In genomic region chr1:155158991-155159390, GRCh38 we compare ENCODE assay signal across 28 cellular contexts. TPM values are rescaled to one million over a fixed set of nuclear protein-coding genes. Genes with fewer than 3 reads are reported as not detected.
"Had no signal": no experiment of that assay in that cellular context is flagged by ENCODE, and none has a peak within 500 bp of the region (broad histone marks: within the 10 kb centered on the region; RNA-seq: fewer than 3 reads in every experiment).

No MANE protein-coding gene starts in this region.

- H3K9me3 Mint-ChIP-seq: activated naive CD4-positive, alpha-beta T cell treated with anti-CD3 and anti-CD28 coated beads, Interleukin-2, amount 50 U/mL, for 72 hours; activated naive CD8-positive, alpha-beta T cell treated with anti-CD3 and anti-CD28 coated beads, Interleukin-2, amount 50 U/mL, for 24 hours; activated T-cell treated with anti-CD3 and anti-CD28 coated beads, Interleukin-2, amount 50 U/mL, for 24 hours; activated T-helper 1 cell treated with anti-CD3 and anti-CD28 coated beads, Interleukin-12 subunit alpha, Interleukin-12 subunit beta, Interleukin-2, Interleukin-4 antibody, amounts not matched to agents 30 ng/mL and 10 ng/mL and 1 ng/mL, durations not matched to agents 14 hours and 24 hours and 36 hours; central memory CD8-positive, alpha-beta T cell had no signal

- H3K27ac ChIP-seq: Peyer's patch, SJSA1 had no signal

- H3K4me3 Mint-ChIP-seq: activated CD8-positive, alpha-beta memory T cell treated with anti-CD3 and anti-CD28 coated beads, Interleukin-2, amount 10 ng/mL, durations not matched to agents 7 days and 5 days; activated naive CD8-positive, alpha-beta T cell treated with anti-CD3 and anti-CD28 coated beads, Interleukin-2, amount 50 U/mL, for 24 hours; activated T-cell treated with anti-CD3 and anti-CD28 coated beads, Interleukin-2, amount 50 U/mL, for 24 hours; activated T-helper 1 cell treated with anti-CD3 and anti-CD28 coated beads, Interleukin-12 subunit alpha, Interleukin-12 subunit beta, Interleukin-2, Interleukin-4 antibody, amounts not matched to agents 30 ng/mL and 10 ng/mL and 1 ng/mL, durations not matched to agents 14 hours and 24 hours and 36 hours; brain; central memory CD8-positive, alpha-beta T cell; WTC11 had no signal

- H3K36me3 ChIP-seq: Peyer's patch, SJSA1 had no signal

- H3K27ac Mint-ChIP-seq: activated CD8-positive, alpha-beta memory T cell treated with anti-CD3 and anti-CD28 coated beads, Interleukin-2, amount 10 ng/mL, durations not matched to agents 7 days and 5 days; activated naive CD8-positive, alpha-beta T cell treated with anti-CD3 and anti-CD28 coated beads, Interleukin-2, amount 50 U/mL, for 24 hours; activated T-cell treated with anti-CD3 and anti-CD28 coated beads, Interleukin-2, amount 50 U/mL, for 24 hours; activated T-helper 1 cell treated with anti-CD3 and anti-CD28 coated beads, Interleukin-12 subunit alpha, Interleukin-12 subunit beta, Interleukin-2, Interleukin-4 antibody, amounts not matched to agents 30 ng/mL and 10 ng/mL and 1 ng/mL, durations not matched to agents 14 hours and 24 hours and 36 hours; brain; WTC11 had no signal

- H3K4me1 Mint-ChIP-seq: activated CD8-positive, alpha-beta memory T cell treated with anti-CD3 and anti-CD28 coated beads, Interleukin-2, amount 10 ng/mL, durations not matched to agents 7 days and 5 days; activated naive CD8-positive, alpha-beta T cell treated with anti-CD3 and anti-CD28 coated beads, Interleukin-2, amount 50 U/mL, for 24 hours; brain; central memory CD8-positive, alpha-beta T cell; WTC11 had no signal

- H3K27me3 ChIP-seq: Peyer's patch had no signal

- H3K27me3 Mint-ChIP-seq: activated naive CD8-positive, alpha-beta T cell treated with anti-CD3 and anti-CD28 coated beads, Interleukin-2, amount 50 U/mL, for 24 hours; activated T-cell treated with anti-CD3 and anti-CD28 coated beads, Interleukin-2, amount 50 U/mL, for 24 hours had no signal

- FAIRE-seq: astrocyte had no signal

- H3K36me3 Mint-ChIP-seq: activated CD8-positive, alpha-beta memory T cell treated with anti-CD3 and anti-CD28 coated beads, Interleukin-2, amount 10 ng/mL, durations not matched to agents 7 days and 5 days; activated naive CD4-positive, alpha-beta T cell treated with anti-CD3 and anti-CD28 coated beads, Interleukin-2, amount 50 U/mL, for 72 hours; brain; WTC11 had no signal

- H3K9me3 ChIP-seq: Peyer's patch, SJSA1 had no signal

- ATAC-seq: activated CD8-positive, alpha-beta memory T cell treated with anti-CD3 and anti-CD28 coated beads, Interleukin-2, amount 10 ng/mL, durations not matched to agents 7 days and 5 days; activated naive CD4-positive, alpha-beta T cell treated with anti-CD3 and anti-CD28 coated beads, Interleukin-2, amount 50 U/mL, for 72 hours; activated naive CD8-positive, alpha-beta T cell treated with anti-CD3 and anti-CD28 coated beads, Interleukin-2, amount 50 U/mL, for 24 hours; SK-N-SH treated with all-trans-retinoic acid at 6 μM for 48 hours; WTC11 had no signal

- H3K4me1 ChIP-seq: Peyer's patch, SJSA1 had no signal

- H3K4me3 ChIP-seq: Peyer's patch, SJSA1 had no signal

- DNase-seq: activated CD4-positive, alpha-beta T cell treated with anti-CD3 and anti-CD28 coated beads for 48 hours; activated CD4-positive, alpha-beta T cell treated with anti-CD3 and anti-CD28 coated beads, Interleukin-2, amount 50 U/mL, for 4 hours; activated CD4-positive, CD25-positive, alpha-beta regulatory T cell treated with anti-CD3 and anti-CD28 coated beads, Interleukin-2, amount 50 U/mL, for 72 hours; activated CD8-positive, alpha-beta memory T cell treated with anti-CD3 and anti-CD28 coated beads, Interleukin-2, amount 10 ng/mL, durations not matched to agents 7 days and 5 days; activated effector memory CD4-positive, alpha-beta T cell treated with Interleukin-2 at 50 U/mL for 16 hours; activated naive CD4-positive, alpha-beta T cell treated with Interleukin-2 at 50 U/mL for 16 hours; activated naive CD8-positive, alpha-beta T cell treated with anti-CD3 and anti-CD28 coated beads, Interleukin-2, amount 50 U/mL, for 24 hours; activated T-cell treated with anti-CD3 and anti-CD28 coated beads, Interleukin-2, amount 50 U/mL, for 24 hours; amygdala; Karpas-422; MM.1S; NCI-H1105 treated with DMSO at 0.1 percent for 48 hours; NCI-H1694 treated with DMSO at 0.1 percent for 48 hours; NCI-H2029 treated with DMSO at 0.1 percent for 48 hours; NCI-H345; NCI-H510A; Peyer's patch; SHP77; SW 1271 had no signal

RNA-seq across cellular contexts. Expression of gene TRIM46, which starts 14.7 kb away (rescaled TPM):
- total RNA-seq: Peyer's patch had no signal

RNA-seq across cellular contexts. Expression of gene EFNA1, which starts 31.3 kb away (rescaled TPM):
- total RNA-seq: activated CD8-positive, alpha-beta memory T cell treated with anti-CD3 and anti-CD28 coated beads, Interleukin-2, amount 10 ng/mL, durations not matched to agents 7 days and 5 days; activated T-helper 1 cell treated with anti-CD3 and anti-CD28 coated beads, Interleukin-12 subunit alpha, Interleukin-12 subunit beta, Interleukin-2, Interleukin-4 antibody, amounts not matched to agents 30 ng/mL and 10 ng/mL and 1 ng/mL, durations not matched to agents 14 hours and 24 hours and 36 hours; T-helper 1 cell treated with Interleukin-12 subunit alpha and Interleukin-12 subunit beta and Interleukin-4 antibody, amounts not matched to agents 30 ng/mL and 1 ng/mL, for 36 hours had no signal
